Comparison of ENCODE assay signal across 18 cellular contexts in the genomic region with DNA sequence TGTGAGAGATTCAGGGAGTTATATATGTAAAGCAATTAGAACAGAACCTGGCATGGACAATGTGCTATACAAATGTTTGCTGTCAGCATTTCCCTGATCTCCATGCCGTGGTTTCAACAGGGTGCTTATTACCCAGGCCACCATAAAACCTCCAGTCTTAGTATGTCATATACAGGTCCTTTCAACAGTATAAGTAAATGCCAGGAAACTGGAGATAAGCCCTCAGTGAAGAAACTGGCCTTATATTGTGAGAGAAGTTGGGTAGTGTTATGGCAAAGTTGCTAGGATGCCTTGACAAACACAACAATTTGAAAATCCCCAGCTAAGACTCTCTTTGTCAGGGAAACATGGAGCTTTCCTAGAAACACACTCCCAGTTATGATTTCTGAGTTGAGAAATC.
DNase-seq lines count a peak whose midpoint lies in the region; ATAC-seq and TF ChIP-seq lines count a peak whose summit lies in the region.
"Had no signal": no experiment of that assay in that cellular context is flagged by ENCODE, and none has a peak within 500 bp of the region (broad histone marks: within the 10 kb centered on the region; RNA-seq: fewer than 3 reads in every experiment).

No MANE protein-coding gene starts in this region.

- peak; percentile 31 for ATAC-seq in sciatic nerve

- no peaks in the 10 kb centered on the region for H3K9me3 ChIP-seq in spleen

- H3K36me3 ChIP-seq in spleen = no peaks in the 10 kb centered on the region

- DNase-seq in OCI-M1 (lab: John Stamatoyannopoulos, UW) = peak; percentile 19
- DNase-seq in fibroblast of the aortic adventitia (ENCODE audit: low read depth) = peak; percentile 42
- peak; percentile 9 for DNase-seq in left kidney (ENCODE audit: low read depth, low spot score)
- DNase-seq in sciatic nerve (ENCODE audit: low spot score) = no peak
- no peak for DNase-seq in HuH-7.5 (ENCODE audit: low spot score)
- DNase-seq in mucosa of gallbladder (ENCODE audit: low spot score) = no peak
- DNase-seq in HCEC 1CT = no peak
- no peak for DNase-seq in spleen
- DNase-seq: activated CD4-positive, alpha-beta memory T cell treated with anti-CD3 and anti-CD28 coated beads, Interleukin-2, amount 10 ng/mL, durations not matched to agents 7 days and 5 days; activated naive CD4-positive, alpha-beta T cell treated with Interleukin-2 at 50 U/mL for 16 hours; CD4-positive, CD25-positive, alpha-beta regulatory T cell; DMS 273 treated with DMSO at 0.1 percent for 48 hours; endodermal cell; NCI-H1092 treated with DMSO at 0.1 percent for 48 hours; NCI-H510A treated with DMSO at 0.1 percent for 48 hours; SHP77; small intestine; stimulated activated CD4-positive, alpha-beta T cell treated with anti-CD3 and anti-CD28 coated beads, Interleukin-4, amount 100 ng/mL, for 24 hours had no signal

- no peaks in the 10 kb centered on the region for H3K4me1 ChIP-seq in spleen

- intact Hi-C loops in sciatic nerve (cut with DNase I) = no loop called here
- intact Hi-C loops in spleen (cut with DNase I; ENCODE audit: low total_unique reads) = no loop called here

- TF ChIP-seq CTCF in fibroblast of the aortic adventitia (IDR thresholded peaks at IDR 0.05; ENCODE audit: insufficient read depth, low read length) (no peak), spleen (IDR thresholded peaks at IDR 0.05 in 8 of 11, conservative IDR thresholded peaks at IDR 0.05 in 3 of 11) (no peak)

- 70 to 94% (median 76%) methylated on average over 1 of the region's 1 CpG for WGBS in spleen, 5 donors

- TF ChIP-seq POLR2A in spleen (IDR thresholded peaks at IDR 0.05) = no peak

- H3K27me3 ChIP-seq in spleen (replicated peaks in 1 of 7) = no peaks in the 10 kb centered on the region

- H3K4me3 ChIP-seq in fibroblast of the aortic adventitia (ENCODE audit: low read depth, low read length) (no peak overlapping the region), spleen (no peak overlapping the region)

- no peak overlapping the region for H3K27ac ChIP-seq in spleen

Comparison
In these comparisons a context has a peak if more than half of its experiments do, and no peak if none do; other contexts are left out.
1. DNase-seq: peak in OCI-M1 (single experiment), fibroblast of the aortic adventitia (single experiment) and left kidney (single experiment); none in sciatic nerve (single experiment), HuH-7.5 (single experiment), mucosa of gallbladder (single experiment), HCEC 1CT (single experiment) and spleen (single experiment).